ENCODE assay signal across 9 cellular contexts in genomic region chr10:132563485-132564248, GRCh38. TPM values are rescaled to one million over a fixed set of nuclear protein-coding genes. Genes with fewer than 3 reads are reported as not detected.
DNase-seq lines count a peak whose midpoint lies in the region; ATAC-seq lines count a peak whose summit lies in the region.
"Had no signal": no experiment of that assay in that cellular context is flagged by ENCODE, and none has a peak within 500 bp of the region (broad histone marks: within the 10 kb centered on the region; RNA-seq: fewer than 3 reads in every experiment).

No MANE protein-coding gene starts in this region.

- no peak overlapping the region for H2BK15ac ChIP-seq in neuronal stem cell (ENCODE audit: low read length)

- H2AK5ac ChIP-seq in neuronal stem cell (ENCODE audit: low read depth, low read length): peak overlapping the region; percentile 1

- no peak overlapping the region for H3K23ac ChIP-seq in neuronal stem cell (ENCODE audit: low read depth, low read length, poor library complexity)

- ATAC-seq in GM18517 (IDR thresholded peaks at IDR 0.05; ENCODE audit: unreplicated experiment) (peak; percentile 93), GM21786 (IDR thresholded peaks at IDR 0.05; ENCODE audit: unreplicated experiment) (peak; percentile 89), HG03460 (IDR thresholded peaks at IDR 0.05; ENCODE audit: unreplicated experiment) (peak; percentile 74)

- no peaks in the 10 kb centered on the region for H3K27me3 ChIP-seq in neuronal stem cell (ENCODE audit: control insufficient read depth in 3 of 3, insufficient read depth in 3 of 3, low read depth in 1 of 3, low read length in 3 of 3)

- no peak overlapping the region for H3K9ac ChIP-seq in neuronal stem cell (ENCODE audit: low read depth, low read length, poor library complexity)

- no peak overlapping the region for H3K4ac ChIP-seq in neuronal stem cell (ENCODE audit: low read length)

- no peak overlapping the region for H2BK12ac ChIP-seq in neuronal stem cell (ENCODE audit: low read length)

- no peak overlapping the region for H3K14ac ChIP-seq in neuronal stem cell (ENCODE audit: low read length)

- DNase-seq in neuronal stem cell (ENCODE audit: low spot score) (no peak), DMS53 (lab: John Stamatoyannopoulos, UW) (no peak), NCI-H2029 treated with DMSO at 0.1 percent for 48 hours (lab: John Stamatoyannopoulos, UW) (no peak), CD1c-positive myeloid dendritic cell (ENCODE audit: extremely low spot score) (no peak)
- DNase-seq in activated T-cell treated with anti-CD3 and anti-CD28 coated beads, Interleukin-2, amount 50 U/mL, for 48 hours: no peak
- DNase-seq: NCI-H1417 had no signal

- H3K4me3 ChIP-seq in neuronal stem cell (ENCODE audit: low read length in 2 of 2): no peak overlapping the region

- H2BK5ac ChIP-seq in neuronal stem cell (ENCODE audit: low read length): no peak overlapping the region

- H2BK120ac ChIP-seq in neuronal stem cell (ENCODE audit: low read depth, low read length): no peak overlapping the region

- H2AFZ ChIP-seq in neuronal stem cell (ENCODE audit: low read length): no peak overlapping the region

- no CpG with 5 or more reads among the region's 24 CpGs for WGBS in neuronal stem cell (ENCODE audit: extremely low coverage in 2 of 2, insufficient read length in 2 of 2, insufficient replicate concordance in 1 of 2), 2 donors

- no peak overlapping the region for H3K27ac ChIP-seq in neuronal stem cell (replicated peaks; ENCODE audit: low read length)

- no peak overlapping the region for H3K18ac ChIP-seq in neuronal stem cell (ENCODE audit: low read length)

- H3K79me1 ChIP-seq in neuronal stem cell (ENCODE audit: low read depth, low read length): peaks cover 6% of the 10 kb centered on the region

- H3K4me2 ChIP-seq in neuronal stem cell (ENCODE audit: insufficient read depth, low read length, poor library complexity, severe bottlenecking): no peak overlapping the region

- peaks cover 0 to 3% of the 10 kb centered on the region in 2 donors for H3K4me1 ChIP-seq in neuronal stem cell (ENCODE audit: control insufficient read depth in 2 of 2, insufficient read depth in 1 of 2, low read depth in 1 of 2, low read length in 2 of 2)

- H3K9me3 ChIP-seq in neuronal stem cell (replicated peaks in 1 of 2; ENCODE audit: control insufficient read depth in 2 of 2, insufficient read depth in 1 of 2, low read depth in 1 of 2, low read length in 2 of 2): peaks cover 4 to 5% of the 10 kb centered on the region in 2 donors

- H3K36me3 ChIP-seq in neuronal stem cell (replicated peaks in 1 of 2; ENCODE audit: control insufficient read depth in 2 of 2, insufficient read depth in 2 of 2, low read length in 2 of 2): no peaks in the 10 kb centered on the region

- no peak overlapping the region for H4K91ac ChIP-seq in neuronal stem cell (ENCODE audit: low read depth, low read length, poor library complexity)

- no peak overlapping the region for H4K8ac ChIP-seq in neuronal stem cell (ENCODE audit: low read depth, low read length)

RNA-seq across cellular contexts. Expression of gene INPP5A, which starts 26.1 kb away (rescaled TPM):
- 13.4 TPM for polyA plus RNA-seq in neuronal stem cell (2013, experiment 1 of 2)
- 13.7 TPM for polyA plus RNA-seq in neuronal stem cell (2013, experiment 2 of 2)
